21 cellular contexts compared by ENCODE assay signal in the genomic region with DNA sequence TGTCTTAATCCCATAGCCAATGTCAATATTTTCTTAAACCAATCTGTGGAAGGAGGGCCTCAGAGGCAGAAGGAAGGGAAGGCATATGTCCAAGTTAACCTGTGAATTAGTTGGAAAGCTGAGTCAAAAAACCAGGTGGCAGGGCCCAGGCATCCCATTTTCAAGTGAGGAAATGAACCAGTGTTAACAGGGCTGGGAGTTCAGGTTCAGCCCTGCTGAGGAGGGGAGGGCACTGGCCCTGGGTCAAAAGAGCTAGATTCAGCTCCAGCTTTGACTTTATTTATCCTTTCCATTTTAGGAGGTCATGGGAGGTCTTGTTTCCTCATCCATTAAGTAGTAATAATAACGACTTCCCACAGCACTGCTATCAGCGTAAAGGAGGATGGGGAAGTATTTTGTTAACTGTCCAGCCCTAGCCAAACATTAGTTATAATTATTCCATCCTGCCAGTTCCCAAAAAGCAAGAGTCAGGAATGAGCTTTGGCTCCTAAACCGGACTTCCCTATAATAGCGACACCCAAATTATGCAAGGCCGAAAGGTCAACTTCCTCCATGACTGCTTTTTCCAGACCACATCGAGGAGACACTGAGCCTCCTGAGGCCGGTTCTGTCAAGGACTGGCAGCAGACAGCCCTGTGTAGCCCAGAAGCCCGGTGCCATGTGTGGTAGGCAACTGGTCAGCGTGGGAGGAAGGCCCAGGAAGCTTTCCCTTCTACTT. TPM values are rescaled to one million over a fixed set of nuclear protein-coding genes. Genes with fewer than 3 reads are reported as not detected.
A peak's percentile ranks its signal among the peaks of the same experiment; 100 is the strongest.
DNase-seq lines count a peak whose midpoint lies in the region; ATAC-seq, FAIRE-seq and TF ChIP-seq lines count a peak whose summit lies in the region.
"Had no signal": no experiment of that assay in that cellular context is flagged by ENCODE, and none has a peak within 500 bp of the region (broad histone marks: within the 10 kb centered on the region; RNA-seq: fewer than 3 reads in every experiment).

No MANE protein-coding gene starts in this region.

- peaks cover 32% of the 10 kb centered on the region for H3K27me3 Mint-ChIP-seq in activated naive CD8-positive, alpha-beta T cell treated with anti-CD3 and anti-CD28 coated beads for 36 hours

- DNase-seq in GM23248 (peak; percentile 49), K562 (ENCODE audit: extremely low read depth in 1 of 4, low spot score in 3 of 4) (no peak), right atrium auricular region (ENCODE audit: low spot score) (peak; percentile 71), sigmoid colon (no peak), activated gamma-delta T cell (lab: John Stamatoyannopoulos, UW) (no peak)
- no peak for DNase-seq in stimulated activated CD4-positive, alpha-beta T cell treated with anti-CD3 and anti-CD28 coated beads, Interleukin-15, amount 100 ng/mL, for 24 hours
- no peak for DNase-seq in activated naive CD8-positive, alpha-beta T cell treated with anti-CD3 and anti-CD28 coated beads for 36 hours
- DNase-seq: activated CD4-positive, alpha-beta T cell treated with anti-CD3 and anti-CD28 coated beads for 1 hour; cerebellar nuclear complex; effector memory CD4-positive, alpha-beta T cell; kidney glomerular epithelial cell; NCI-H2107; NCI-H526; stimulated activated naive CD8-positive, alpha-beta T cell treated with anti-CD3 and anti-CD28 coated beads, Interleukin-15, Interleukin-2, amounts not matched to agents 100 U/mL and 50 U/mL, for 24 hours; T-helper 9 cell had no signal

- peaks cover 69% of the 10 kb centered on the region for H3K4me1 ChIP-seq in GM23248 (ENCODE audit: insufficient read depth)
- no peaks in the 10 kb centered on the region; a peak in 2 of 5 replicates for H3K4me1 ChIP-seq in K562 (replicated peaks in 1 of 2; ENCODE audit: control insufficient read depth in 2 of 2, insufficient read depth in 2 of 2, low read length in 2 of 2)
- peaks cover 0 to 19% of the 10 kb centered on the region in 2 donors for H3K4me1 ChIP-seq in right atrium auricular region
- H3K4me1 ChIP-seq in sigmoid colon, result peaks cover 0 to 53% (median 30%) of the 10 kb centered on the region in 4 donors

- no peak for TF ChIP-seq POLR2A in K562 (conservative IDR thresholded peaks at IDR 0.05)
- TF ChIP-seq POLR2A in sigmoid colon (IDR thresholded peaks at IDR 0.05), result no peak

- TF ChIP-seq CTCF in K562 (IDR thresholded peaks at IDR 0.05 in 2 of 3, conservative IDR thresholded peaks at IDR 0.05 in 1 of 3; ENCODE audit: insufficient read depth in 2 of 3, low read depth in 1 of 3, low read length in 3 of 3) (no peak), right atrium auricular region (IDR thresholded peaks at IDR 0.05) (no peak), sigmoid colon (IDR thresholded peaks at IDR 0.05) (no peak)

- TF ChIP-seq EP300 in K562 (IDR thresholded peaks at IDR 0.05; ENCODE audit: low read length) (no peak), sigmoid colon (IDR thresholded peaks at IDR 0.05) (no peak)

- intact Hi-C loops in K562 (cut with micrococcal nuclease), result no loop called here
- intact Hi-C loops in sigmoid colon (cut with DNase I), result no loop called here

- no peaks in the 10 kb centered on the region for H3K9me1 ChIP-seq in K562 (ENCODE audit: control insufficient read depth, insufficient read depth, low read length)

- H3K9ac ChIP-seq in GM23248 (peak overlapping the region; percentile 38), K562 (ENCODE audit: insufficient read depth in 1 of 2, low read depth in 2 of 2, low read length in 2 of 2) (no peak overlapping the region)

- no peak for ATAC-seq in K562
- no peak for ATAC-seq in GM21619 (IDR thresholded peaks at IDR 0.05; ENCODE audit: unreplicated experiment)
- ATAC-seq: activated T-helper 17 cell treated with anti-CD3 and anti-CD28 coated beads, Interleukin-2, amount 50 U/mL, for 72 hours; GM23338; stimulated activated naive CD8-positive, alpha-beta T cell treated with anti-CD3 and anti-CD28 coated beads, Interleukin-15, Interleukin-2, amounts not matched to agents 100 U/mL and 50 U/mL, for 24 hours had no signal

- 19 to 22% methylated on average over 9 of the region's 9 CpGs for WGBS in GM23248 (ENCODE audit: low coverage in 1 of 2, low lambda C conversion rate in 2 of 2, missing lambda C conversion rate in 2 of 2), 2 experiments
- WGBS in K562 (ENCODE audit: insufficient coverage, low coverage, missing lambda C conversion rate), result 28% methylated on average over 9 of the region's 9 CpGs
- WGBS in sigmoid colon, 2 donors, result 68 to 77% methylated on average over 9 of the region's 9 CpGs

- POLR2A ChIA-PET in K562 (lab: Yijun Ruan, JAX), result interaction anchor here (1.2 kb wide), 1 partner anchor 15 kb away, joined by 3 read pairs; no protein-coding TSS in a partner anchor

- no TSS peak for BruUV-seq in K562 (replicated peaks; lab: Mats Ljungman, UMichigan)

- H3K36me3 ChIP-seq in GM23248 (ENCODE audit: low read depth), result no peaks in the 10 kb centered on the region
- H3K36me3 ChIP-seq in K562 (ENCODE audit: control insufficient read depth, insufficient read depth, low read length), result no peaks in the 10 kb centered on the region
- no peaks in the 10 kb centered on the region for H3K36me3 ChIP-seq in right atrium auricular region
- peaks cover 0 to 19% (median 7%) of the 10 kb centered on the region in 4 donors for H3K36me3 ChIP-seq in sigmoid colon

- H3K9me3 ChIP-seq in GM23248 (ENCODE audit: low read depth), result no peaks in the 10 kb centered on the region
- no peaks in the 10 kb centered on the region for H3K9me3 ChIP-seq in K562 (replicated peaks; ENCODE audit: control insufficient read depth, insufficient read depth, low read depth, low read length)
- no peaks in the 10 kb centered on the region for H3K9me3 ChIP-seq in right atrium auricular region
- H3K9me3 ChIP-seq in sigmoid colon, result no peaks in the 10 kb centered on the region

- no peak overlapping the region for H3K4me3 Mint-ChIP-seq in activated naive CD8-positive, alpha-beta T cell treated with anti-CD3 and anti-CD28 coated beads for 36 hours
- H3K4me3 Mint-ChIP-seq: activated T-helper 17 cell treated with anti-CD3 and anti-CD28 coated beads, Interleukin-2, amount 50 U/mL, for 72 hours; GM23338; IgD-negative memory B cell; type B pancreatic cell had no signal

- no peak overlapping the region for H3K27ac Mint-ChIP-seq in activated naive CD8-positive, alpha-beta T cell treated with anti-CD3 and anti-CD28 coated beads for 36 hours
- H3K27ac Mint-ChIP-seq: activated T-helper 17 cell treated with anti-CD3 and anti-CD28 coated beads, Interleukin-2, amount 50 U/mL, for 72 hours; GM23338; type B pancreatic cell had no signal

- H3K79me2 ChIP-seq in GM23248 (ENCODE audit: insufficient read depth) (peaks cover 26% of the 10 kb centered on the region), K562 (ENCODE audit: control insufficient read depth, insufficient read depth, low read length) (no peaks in the 10 kb centered on the region)

- no peaks in the 10 kb centered on the region for H3K36me3 Mint-ChIP-seq in activated naive CD8-positive, alpha-beta T cell treated with anti-CD3 and anti-CD28 coated beads for 36 hours
- H3K36me3 Mint-ChIP-seq: IgD-negative memory B cell, type B pancreatic cell had no signal

- H3F3A ChIP-seq in GM23248 (ENCODE audit: insufficient read depth), result peaks cover 31% of the 10 kb centered on the region

- no peaks in the 10 kb centered on the region for H4K20me1 ChIP-seq in GM23248 (ENCODE audit: insufficient read depth)
- H4K20me1 ChIP-seq in K562 (replicated peaks; ENCODE audit: control insufficient read depth, insufficient read depth, low read length), result no peaks in the 10 kb centered on the region

- H3K9me2 ChIP-seq in GM23248 (ENCODE audit: insufficient read depth), result no peaks in the 10 kb centered on the region; the same call in 1 of the 2 replicates

- CTCF ChIA-PET in K562 (lab: Yijun Ruan, JAX; ENCODE audit: low intra/inter-chr PET ratio), result no interaction called here

- H2AFZ ChIP-seq in GM23248, result peak overlapping the region; percentile 74
- H2AFZ ChIP-seq in K562 (ENCODE audit: low read depth, low read length), result peak overlapping the region; percentile 10; the same call in 1 of the 2 replicates
- H2AFZ ChIP-seq: GM23338 had no signal

- no peaks in the 10 kb centered on the region for H3K27me3 ChIP-seq in GM23248 (replicated peaks; ENCODE audit: insufficient read depth)
- peaks cover 3 to 11% of the 10 kb centered on the region in 2 experiments; a peak in 3 of 5 replicates for H3K27me3 ChIP-seq in K562 (ENCODE audit: control insufficient read depth in 2 of 2, insufficient read depth in 2 of 2, low read length in 2 of 2)
- H3K27me3 ChIP-seq in right atrium auricular region, result no peaks in the 10 kb centered on the region
- no peaks in the 10 kb centered on the region for H3K27me3 ChIP-seq in sigmoid colon

- H3K4me3 ChIP-seq in GM23248 (peak overlapping the region; percentile 76), K562 (no peak overlapping the region), right atrium auricular region (no peak overlapping the region), sigmoid colon (peak overlapping the region; percentile 41 to 59 (median 53))
- H3K4me3 ChIP-seq: GM23338 had no signal

- no peaks in the 10 kb centered on the region for H3K9me3 Mint-ChIP-seq in activated naive CD8-positive, alpha-beta T cell treated with anti-CD3 and anti-CD28 coated beads for 36 hours
- H3K9me3 Mint-ChIP-seq: activated T-helper 17 cell treated with anti-CD3 and anti-CD28 coated beads, Interleukin-2, amount 50 U/mL, for 72 hours; GM23338; type B pancreatic cell had no signal

- H3K27ac ChIP-seq in GM23248, result peak overlapping the region; percentile 8
- no peak overlapping the region for H3K27ac ChIP-seq in K562 (ENCODE audit: extremely low read depth, low read depth, low read length)
- no peak overlapping the region for H3K27ac ChIP-seq in right atrium auricular region
- H3K27ac ChIP-seq in sigmoid colon, result peak overlapping the region in 3 of 4 donors; percentile 80 to 87 (median 83)

- H3K4me2 ChIP-seq in GM23248 (ENCODE audit: unreplicated experiment) (peak overlapping the region; percentile 87), K562 (ENCODE audit: insufficient read depth, low read length) (no peak overlapping the region)
- H3K4me2 ChIP-seq: GM23338 had no signal

- no peak for TF ChIP-seq RAD21 in K562 (CRISPR knock-in tag; conservative IDR thresholded peaks at IDR 0.05 in 1 of 2, IDR thresholded peaks at IDR 0.05 in 1 of 2)

- no peak for FAIRE-seq in K562 (lab: Jason Lieb, UNC)

- in situ Hi-C loops in GM23248 (cut with MboI), result no loop called here
- in situ Hi-C loops in K562 (cut with MboI), result no loop called here

- H3K4me1 Mint-ChIP-seq in activated naive CD8-positive, alpha-beta T cell treated with anti-CD3 and anti-CD28 coated beads for 36 hours, result no peaks in the 10 kb centered on the region
- H3K4me1 Mint-ChIP-seq: activated T-helper 17 cell treated with anti-CD3 and anti-CD28 coated beads, Interleukin-2, amount 50 U/mL, for 72 hours had no signal

RNA-seq across cellular contexts. Expression of gene MASP1, which starts 3.2 kb away (rescaled TPM):
- 32.1 and 52.3 TPM in 2 replicates for total RNA-seq in GM23248 (2014; rRNA removed; shearing (Covaris generic))
- polyA plus RNA-seq in GM23248 (2016; fragmentation: Nextera tagmentation; extraction: Ambion mirVana) (32.8 and 37.3 TPM in 2 replicates), K562 (2011; rRNA removed) (0.22 and 0.24 TPM in 2 replicates), K562 (2014; fragmentation: Illumina TruSeq; extraction: Trizol) (0.03 and 0.24 TPM in 2 replicates), K562 (2014; fragmentation: Nextera tagmentation; extraction: Ambion mirVana) (under 1 TPM; 0.18 to 0.24 TPM), K562 (2014; rRNA removed) (not detected in 2 replicates), sigmoid colon (10 to 100 TPM in 1 of 3 donors, 1 to 10 TPM in 1, under 1 TPM in 1; 0.69 to 14.2 (median 1.2) TPM)
- not detected in 2 replicates for total RNA-seq in K562 (2011; cell fraction: chromatin; rRNA removed; ENCODE audit: low replicate concordance)
- total RNA-seq in K562 (2011; cell fraction: nucleolus; rRNA removed), result 0.33 TPM in 1 of 2 replicates, not detected in the other
- total RNA-seq in K562 (2011; cell fraction: nucleoplasm; rRNA removed), result not detected in 2 replicates
- total RNA-seq in K562 (2014; rRNA removed) (0.16 TPM in 1 of 2 replicates, not detected in the other), K562 (2014; rRNA removed; fragmentation: Illumina TruSeq; extraction: Trizol) (0.16 and 0.22 TPM in 2 replicates), K562 (2015; rRNA removed; fragmentation: Illumina TruSeq; extraction: Trizol) (not detected in 2 replicates), K562 (2021) (0.13 and 0.22 TPM in 2 replicates), right atrium auricular region (10 to 100 TPM; 26.2 to 27.6 TPM), sigmoid colon (100 to 1,000 TPM in 3 of 4 donors, 10 to 100 TPM in 1; 93.5 to 236 (median 153) TPM)
- polyA plus RNA-seq in K562 (2011; cell fraction: cytosol; rRNA removed), result 0.19 and 0.24 TPM in 2 replicates
- polyA plus RNA-seq in K562 (2011; cell fraction: nucleus; rRNA removed), result 0.14 TPM in 1 of 2 replicates, not detected in the other
- 0.09 and 1.6 TPM in 2 replicates for polyA plus RNA-seq in K562 (2012)
- 0.07 and 0.18 TPM in 2 replicates for polyA minus RNA-seq in K562 (2011; rRNA and poly(A)+ RNA removed)
- polyA minus RNA-seq in K562 (2011; cell fraction: cytosol; rRNA and poly(A)+ RNA removed), result not detected in 2 replicates
- not detected in 2 replicates for polyA minus RNA-seq in K562 (2011; cell fraction: nucleus; rRNA and poly(A)+ RNA removed)
- not detected for total RNA-seq in activated naive CD8-positive, alpha-beta T cell treated with anti-CD3 and anti-CD28 coated beads for 36 hours
- total RNA-seq: activated T-helper 17 cell treated with anti-CD3 and anti-CD28 coated beads, Interleukin-2, amount 50 U/mL, for 72 hours; SK-MEL-5 had no signal
- polyA plus RNA-seq: IgD-negative memory B cell had no signal

Comparison
In these comparisons a context has a peak if more than half of its experiments do, and no peak if none do; other contexts are left out.
1. DNase-seq: peak in GM23248 (single experiment) and right atrium auricular region (single experiment); none in K562 (0 of 4), sigmoid colon (single experiment), stimulated activated CD4-positive, alpha-beta T cell treated with anti-CD3 and anti-CD28 coated beads, Interleukin-15, amount 100 ng/mL, for 24 hours (single experiment), activated gamma-delta T cell (single experiment) and activated naive CD8-positive, alpha-beta T cell treated with anti-CD3 and anti-CD28 coated beads for 36 hours (single experiment).
2. H3K27ac ChIP-seq: peak in GM23248 (single experiment) and sigmoid colon (3 of 4); none in K562 (single experiment) and right atrium auricular region (0 of 2).
3. H3K4me3 ChIP-seq: peak in GM23248 (single experiment) and sigmoid colon (4 of 4); none in K562 (single experiment) and right atrium auricular region (0 of 2).
4. RNA of gene MASP1, which starts 3.2 kb away (total RNA-seq): 93.5 to 236 TPM in sigmoid colon, 32.1 to 52.3 TPM in GM23248 and 26.2 to 27.6 TPM in right atrium auricular region; 0.13 to 0.33 TPM in K562 and not detected in activated naive CD8-positive, alpha-beta T cell treated with anti-CD3 and anti-CD28 coated beads for 36 hours; every median in the first group is over 10 times any median in the second.